ENCODE assay signal across 9 cellular contexts in the genomic region with DNA sequence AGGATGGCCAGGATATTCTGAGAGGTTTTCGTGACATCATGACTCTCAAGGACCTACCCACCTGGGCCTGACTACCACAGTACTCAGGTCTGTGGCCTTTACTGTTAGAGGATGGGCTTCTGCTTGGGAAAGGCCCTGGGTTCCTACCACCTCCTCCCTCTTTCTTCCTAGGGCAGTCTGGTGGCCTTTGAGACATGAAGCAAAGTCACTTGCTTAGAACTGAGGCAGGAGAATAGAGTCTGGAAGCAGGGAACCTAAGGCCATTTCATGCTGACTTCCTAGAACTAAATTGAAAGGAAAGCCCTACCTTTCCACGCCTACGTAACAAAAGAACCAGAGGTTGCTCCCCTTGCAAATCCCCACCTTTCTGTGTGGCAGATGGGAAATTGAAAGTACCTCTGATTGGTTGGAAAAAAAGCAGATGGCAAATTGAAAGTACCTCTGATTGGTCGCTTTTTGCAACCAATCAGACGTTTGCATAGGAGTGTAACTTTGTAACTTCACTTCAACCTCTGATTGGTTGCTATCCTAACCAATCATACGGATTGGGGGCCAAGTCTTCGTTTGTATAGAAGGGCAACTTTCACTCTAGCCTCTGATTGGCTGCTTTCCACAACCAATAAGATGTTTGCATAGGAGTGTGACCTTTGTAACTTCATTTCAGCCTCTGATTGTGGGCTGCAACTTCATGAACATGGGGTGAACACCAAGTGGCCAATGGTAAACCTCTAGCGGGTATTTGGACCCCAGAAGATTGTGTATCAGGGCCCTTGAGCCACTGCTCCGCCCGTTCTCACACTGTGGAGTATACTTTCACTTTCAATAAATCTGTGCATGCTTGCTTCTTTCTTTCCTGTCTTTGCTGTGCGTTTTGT. TPM values are rescaled to one million over a fixed set of nuclear protein-coding genes. Genes with fewer than 3 reads are reported as not detected.
DNase-seq lines count a peak whose midpoint lies in the region; ATAC-seq, FAIRE-seq and TF ChIP-seq lines count a peak whose summit lies in the region.
"Had no signal": no experiment of that assay in that cellular context is flagged by ENCODE, and none has a peak within 500 bp of the region (broad histone marks: within the 10 kb centered on the region; RNA-seq: fewer than 3 reads in every experiment).

No MANE protein-coding gene starts in this region.

- no peaks in the 10 kb centered on the region for H3K36me3 ChIP-seq in neuron (ENCODE audit: insufficient read depth, low read length)

- FAIRE-seq in GM18507 (lab: Jason Lieb, UNC): peak; percentile 73

- no peaks in the 10 kb centered on the region for H3K27me3 ChIP-seq in neuron (ENCODE audit: insufficient read depth, low read length)

- DNase-seq in GM18507 (ENCODE audit: extremely low spot score, insufficient read length, low read depth): no peak
- DNase-seq in NCI-H460 (ENCODE audit: extremely low read depth, low read depth): peak; percentile 68
- DNase-seq in cardiac fibroblast (ENCODE audit: low read depth in 2 of 2): peak; percentile 22 to 35
- DNase-seq in Ammon's horn (ENCODE audit: low spot score): no peak
- no peak for DNase-seq in NCI-H2171 treated with DMSO at 0.1 percent for 48 hours (lab: John Stamatoyannopoulos, UW)
- DNase-seq: midbrain had no signal

- no peak for ATAC-seq in GM21515 (IDR thresholded peaks at IDR 0.05; ENCODE audit: unreplicated experiment)

- H2AFZ ChIP-seq in neuron (ENCODE audit: low read depth, low read length): peak overlapping the region; percentile 10

- no peak for TF ChIP-seq CTCF in cardiac fibroblast (IDR thresholded peaks at IDR 0.05; ENCODE audit: low read depth, low read length)

- H3K4me1 ChIP-seq in neuron (ENCODE audit: insufficient read depth, low read length): no peaks in the 10 kb centered on the region

- H3K4me3 ChIP-seq in cardiac fibroblast (replicated peaks in 1 of 2; ENCODE audit: low read depth in 2 of 2, low read length in 2 of 2) (no peak overlapping the region), neuron (ENCODE audit: low read length) (no peak overlapping the region)

- no peaks in the 10 kb centered on the region for H3K9me3 ChIP-seq in neuron (ENCODE audit: low read length)

RNA-seq across cellular contexts. Expression of a gene that starts 9.9 kb away (rescaled TPM):
- total RNA-seq in NCI-H460 (2014; rRNA removed; shearing (Covaris generic)): not detected in 2 replicates
- polyA plus RNA-seq in NCI-H460 (2014; cell fraction: nucleus; rRNA removed): not detected in 2 replicates
- total RNA-seq: T-helper 1 cell treated with Interleukin-12 subunit alpha and Interleukin-12 subunit beta and Interleukin-4 antibody, amounts not matched to agents 30 ng/mL and 1 ng/mL, for 36 hours had no signal

RNA-seq across cellular contexts. Expression of a gene that starts 14.2 kb away (rescaled TPM):
- 194 and 198 TPM in 2 replicates for total RNA-seq in NCI-H460 (2014; rRNA removed; shearing (Covaris generic))
- polyA plus RNA-seq in NCI-H460 (2014; cell fraction: nucleus; rRNA removed): 92.8 and 102 TPM in 2 replicates

RNA-seq across cellular contexts. Expression of a gene that starts 14.3 kb away (rescaled TPM):
- total RNA-seq in NCI-H460 (2014; rRNA removed; shearing (Covaris generic)): 26.2 and 30.3 TPM in 2 replicates
- 22.6 and 30.6 TPM in 2 replicates for polyA plus RNA-seq in NCI-H460 (2014; cell fraction: nucleus; rRNA removed)

RNA-seq across cellular contexts. Expression of a gene that starts 33.0 kb away (rescaled TPM):
- total RNA-seq in NCI-H460 (2014; rRNA removed; shearing (Covaris generic)): 6.6 and 11.6 TPM in 2 replicates
- 9.8 TPM in 2 replicates for polyA plus RNA-seq in NCI-H460 (2014; cell fraction: nucleus; rRNA removed)

RNA-seq across cellular contexts. Expression of a gene that starts 57.8 kb away (rescaled TPM):
- 16.4 and 17.3 TPM in 2 replicates for total RNA-seq in NCI-H460 (2014; rRNA removed; shearing (Covaris generic))
- 5.4 and 5.8 TPM in 2 replicates for polyA plus RNA-seq in NCI-H460 (2014; cell fraction: nucleus; rRNA removed)

Comparison
In these comparisons a context has a peak if more than half of its experiments do, and no peak if none do; other contexts are left out.
1. DNase-seq: peak in NCI-H460 (single experiment) and cardiac fibroblast (2 of 2); none in GM18507 (single experiment), Ammon's horn (single experiment) and NCI-H2171 treated with DMSO at 0.1 percent for 48 hours (single experiment).